8 cellular contexts compared by ENCODE assay signal in genomic region chr6:90537723-90538407, GRCh38. TPM values are rescaled to one million over a fixed set of nuclear protein-coding genes. Genes with fewer than 3 reads are reported as not detected.
A peak's percentile ranks its signal among the peaks of the same experiment; 100 is the strongest.
DNase-seq lines count a peak whose midpoint lies in the region; ATAC-seq, FAIRE-seq and TF ChIP-seq lines count a peak whose summit lies in the region.

No MANE protein-coding gene starts in this region.

- WGBS in HepG2 (ENCODE audit: low lambda C conversion rate): 99% methylated on average over 3 of the region's 3 CpGs

- FAIRE-seq in HepG2 (lab: Jason Lieb, UNC): no peak

- DNase-seq in brain microvascular endothelial cell (peak; percentile 27), pons (ENCODE audit: low spot score) (peak; percentile 61), HepG2 (ENCODE audit: low spot score) (no peak), NCI-H526 treated with DMSO at 0.1 percent for 48 hours (lab: John Stamatoyannopoulos, UW) (no peak), NCI-H2029 (lab: John Stamatoyannopoulos, UW) (no peak), WERI-Rb-1 (no peak)

- H3K36me3 ChIP-seq in brain microvascular endothelial cell (replicated peaks) (peaks cover 5% of the 10 kb centered on the region), HepG2 (replicated peaks in 1 of 2; ENCODE audit: control insufficient read depth in 1 of 2, insufficient read depth in 2 of 2, low read length in 2 of 2) (peaks cover 3 to 5% of the 10 kb centered on the region in 2 experiments; a peak in 3 of 5 replicates), WERI-Rb-1 (no peaks in the 10 kb centered on the region)

- no peak overlapping the region for H3K4me3 ChIP-seq in brain microvascular endothelial cell (ENCODE audit: low read depth, low read length)
- H3K4me3 ChIP-seq in HepG2 (replicated peaks in 1 of 3; ENCODE audit: insufficient read depth in 1 of 3, low read depth in 2 of 3, low read length in 3 of 3): no peak overlapping the region
- no peak overlapping the region for H3K4me3 ChIP-seq in WERI-Rb-1 (ENCODE audit: low read depth, low read length)

- H3K9me3 ChIP-seq in HepG2 (ENCODE audit: low read length) (no peaks in the 10 kb centered on the region), WERI-Rb-1 (ENCODE audit: severe bottlenecking) (no peaks in the 10 kb centered on the region)

- no peak for TF ChIP-seq CTCF in brain microvascular endothelial cell (IDR thresholded peaks at IDR 0.05; ENCODE audit: low read depth, low read length, missing control alignments)
- TF ChIP-seq CTCF in HepG2 (CRISPR knock-in tag; IDR thresholded peaks at IDR 0.05): no peak
- TF ChIP-seq CTCF in WERI-Rb-1 (IDR thresholded peaks at IDR 0.05; ENCODE audit: low read depth, low read length): no peak

- no peaks in the 10 kb centered on the region for H3K4me1 ChIP-seq in HepG2 (ENCODE audit: insufficient read depth, low read length)

- TF ChIP-seq EP300 in HepG2 (IDR thresholded peaks at IDR 0.05; ENCODE audit: low read depth in 2 of 2, low read length in 2 of 2) (no peak), HepG2 (CRISPR knock-in tag; IDR thresholded peaks at IDR 0.05; ENCODE audit: borderline replicate concordance) (no peak)

- POLR2A ChIA-PET in HepG2 (lab: Yijun Ruan, JAX): no interaction called here

- in situ Hi-C loops in brain microvascular endothelial cell (cut with HindIII; ENCODE audit: low pct_ligation_motif_present, low sequenced_read_pairs): no loop called here
- in situ Hi-C loops in HepG2 (cut with HindIII; ENCODE audit: extremely low pct_ligation_motif_present, low pct_unique_long_range_greater_than_20kb): no loop called here

- peak overlapping the region; percentile 19 for H3K27ac ChIP-seq in brain microvascular endothelial cell
- H3K27ac ChIP-seq in HepG2 (ENCODE audit: extremely low read length, insufficient read depth, low read length): no peak overlapping the region
- no peak overlapping the region for H3K27ac ChIP-seq in WERI-Rb-1

- peak; percentile 49 for ATAC-seq in GM18873 (IDR thresholded peaks at IDR 0.05; ENCODE audit: low FRiP score, unreplicated experiment)
- ATAC-seq in HG03469 (IDR thresholded peaks at IDR 0.05; ENCODE audit: unreplicated experiment): peak; percentile 90
- no peak for ATAC-seq in HepG2

- H2AFZ ChIP-seq in HepG2 (ENCODE audit: low read length): no peak overlapping the region

- H3K9ac ChIP-seq in HepG2 (ENCODE audit: insufficient read depth, low read depth, low read length): no peak overlapping the region

- intact Hi-C loops in HepG2 (cut with micrococcal nuclease; ENCODE audit: unreplicated experiment): no loop called here

- no peak overlapping the region for H3K4me2 ChIP-seq in HepG2 (ENCODE audit: low read depth, low read length)

- H4K20me1 ChIP-seq in HepG2 (ENCODE audit: insufficient read depth, low read length): no peaks in the 10 kb centered on the region

- CTCF ChIA-PET in HepG2 (lab: Yijun Ruan, JAX; ENCODE audit: low intra/inter-chr PET ratio, low total read pairs): no interaction called here

- H3K79me2 ChIP-seq in HepG2 (ENCODE audit: insufficient read depth, low read length): no peaks in the 10 kb centered on the region

- no peak for TF ChIP-seq POLR2A in HepG2 (IDR thresholded peaks at IDR 0.05; ENCODE audit: insufficient read depth in 1 of 2, low read depth in 2 of 2, low read length in 2 of 2)

- TF ChIP-seq RAD21 in HepG2 (CRISPR knock-in tag; IDR thresholded peaks at IDR 0.05): no peak

- H3K27me3 ChIP-seq in brain microvascular endothelial cell (replicated peaks): no peaks in the 10 kb centered on the region
- no peaks in the 10 kb centered on the region for H3K27me3 ChIP-seq in HepG2 (ENCODE audit: control insufficient read depth in 1 of 2, insufficient read depth in 2 of 2, low read length in 2 of 2)
- no peaks in the 10 kb centered on the region for H3K27me3 ChIP-seq in WERI-Rb-1 (ENCODE audit: insufficient read depth, low read depth, severe bottlenecking)

- BruUV-seq in HepG2 (replicated peaks; lab: Mats Ljungman, UMichigan): no TSS peak

TF ChIP-seq in HepG2, 621 proteins besides CTCF, POLR2A, EP300 and RAD21:
- TF ChIP-seq FOXK1 (CRISPR knock-in tag; IDR thresholded peaks at IDR 0.05; ENCODE audit: borderline replicate concordance, low read depth): no peak
- TF ChIP-seq, protein P1, sequence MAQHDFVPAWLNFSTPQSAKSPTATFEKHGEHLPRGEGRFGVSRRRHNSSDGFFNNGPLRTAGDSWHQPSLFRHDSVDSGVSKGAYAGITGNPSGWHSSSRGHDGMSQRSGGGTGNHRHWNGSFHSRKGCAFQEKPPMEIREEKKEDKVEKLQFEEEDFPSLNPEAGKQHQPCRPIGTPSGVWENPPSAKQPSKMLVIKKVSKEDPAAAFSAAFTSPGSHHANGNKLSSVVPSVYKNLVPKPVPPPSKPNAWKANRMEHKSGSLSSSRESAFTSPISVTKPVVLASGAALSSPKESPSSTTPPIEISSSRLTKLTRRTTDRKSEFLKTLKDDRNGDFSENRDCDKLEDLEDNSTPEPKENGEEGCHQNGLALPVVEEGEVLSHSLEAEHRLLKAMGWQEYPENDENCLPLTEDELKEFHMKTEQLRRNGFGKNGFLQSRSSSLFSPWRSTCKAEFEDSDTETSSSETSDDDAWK (CRISPR knock-in tag; IDR thresholded peaks at IDR 0.05): no peak
- no peak for TF ChIP-seq ESRRA (CRISPR knock-in tag; IDR thresholded peaks at IDR 0.05; ENCODE audit: low read depth)
- TF ChIP-seq DDIT3 (CRISPR knock-in tag; IDR thresholded peaks at IDR 0.05): no peak

RNA-seq across cellular contexts. Expression of gene MAP3K7, which starts 49.0 kb away (rescaled TPM):
- 24.4 and 29.6 TPM in 2 replicates for total RNA-seq in HepG2 (2016; rRNA removed; fragmentation: Illumina TruSeq; extraction: Trizol)
- total RNA-seq in HepG2 (2016; cell fraction: cytosol; rRNA removed; fragmentation: Illumina TruSeq; extraction: Trizol; ENCODE audit: low read depth): 3.9 TPM in 2 replicates
- total RNA-seq in HepG2 (2016; cell fraction: insoluble cytoplasmic fraction; rRNA removed; fragmentation: Illumina TruSeq; extraction: Trizol): 22.6 and 28.8 TPM in 2 replicates
- total RNA-seq in HepG2 (2016; cell fraction: membrane; rRNA removed; fragmentation: Illumina TruSeq; extraction: Trizol): 11.5 and 12.4 TPM in 2 replicates
- total RNA-seq in HepG2 (2016; cell fraction: nucleus; rRNA removed; fragmentation: Illumina TruSeq; extraction: Trizol): 36.1 and 36.5 TPM in 2 replicates
- 22.0 and 24.1 TPM in 2 replicates for polyA plus RNA-seq in HepG2 (2011; rRNA removed)
- polyA plus RNA-seq in HepG2 (2011; cell fraction: cytosol; rRNA removed): 8.9 and 12.7 TPM in 2 replicates
- polyA plus RNA-seq in HepG2 (2011; cell fraction: nucleus; rRNA removed): 38.1 and 41.8 TPM in 2 replicates
- polyA plus RNA-seq in HepG2 (2012): 13.8 and 18.7 TPM in 2 replicates
- 1.4 and 2.1 TPM in 2 replicates for polyA plus RNA-seq in HepG2 (2016; cell fraction: cytosol; fragmentation: Illumina TruSeq; extraction: Trizol; ENCODE audit: low read depth)
- polyA plus RNA-seq in HepG2 (2016; cell fraction: insoluble cytoplasmic fraction; fragmentation: Illumina TruSeq; extraction: Trizol; ENCODE audit: low read depth): 30.8 and 32.7 TPM in 2 replicates
- 6.8 and 6.9 TPM in 2 replicates for polyA plus RNA-seq in HepG2 (2016; cell fraction: membrane; fragmentation: Illumina TruSeq; extraction: Trizol; ENCODE audit: low read depth)
- 46.8 and 49.3 TPM in 2 replicates for polyA plus RNA-seq in HepG2 (2016; cell fraction: nucleus; fragmentation: Illumina TruSeq; extraction: Trizol; ENCODE audit: insufficient read depth, low read depth)
- 13.7 and 18.2 TPM in 2 replicates for polyA minus RNA-seq in HepG2 (2011; rRNA and poly(A)+ RNA removed; ENCODE audit: low replicate concordance)
- polyA minus RNA-seq in HepG2 (2011; cell fraction: cytosol; rRNA and poly(A)+ RNA removed): 10.4 and 10.6 TPM in 2 replicates
- polyA minus RNA-seq in HepG2 (2011; cell fraction: nucleus; rRNA and poly(A)+ RNA removed): 81.5 and 83.7 TPM in 2 replicates

Comparison
In these comparisons a context has a peak if more than half of its experiments do, and no peak if none do; other contexts are left out.
1. DNase-seq: peak in brain microvascular endothelial cell (single experiment) and pons (single experiment); none in HepG2 (single experiment), NCI-H526 treated with DMSO at 0.1 percent for 48 hours (single experiment), NCI-H2029 (single experiment) and WERI-Rb-1 (single experiment).